ENCODE assay signal across 9 cellular contexts in genomic region chr11:9092846-9093778, GRCh38. TPM values are rescaled to one million over a fixed set of nuclear protein-coding genes. Genes with fewer than 3 reads are reported as not detected.
DNase-seq lines count a peak whose midpoint lies in the region; ATAC-seq and TF ChIP-seq lines count a peak whose summit lies in the region.
"Had no signal": no experiment of that assay in that cellular context is flagged by ENCODE, and none has a peak within 500 bp of the region (broad histone marks: within the 10 kb centered on the region; RNA-seq: fewer than 3 reads in every experiment).

No MANE protein-coding gene starts in this region.

- in situ Hi-C loops in Panc1 (cut with HindIII; ENCODE audit: low pct_unique_long_range_greater_than_20kb, low sequenced_read_pairs), result no loop called here

- no peaks in the 10 kb centered on the region for H3K9me3 ChIP-seq in Panc1 (ENCODE audit: control insufficient read depth, insufficient read depth, low read depth, low read length)
- no peaks in the 10 kb centered on the region for H3K9me3 ChIP-seq in adrenal gland (replicated peaks in 1 of 3)
- no peaks in the 10 kb centered on the region for H3K9me3 ChIP-seq in ovary

- H3K36me3 ChIP-seq in Panc1 (ENCODE audit: control insufficient read depth, insufficient read depth, low read length), result no peaks in the 10 kb centered on the region
- no peaks in the 10 kb centered on the region for H3K36me3 ChIP-seq in adrenal gland (replicated peaks in 1 of 2)
- H3K36me3 ChIP-seq in ovary, result no peaks in the 10 kb centered on the region

- no peak for TF ChIP-seq POLR2A in adrenal gland (IDR thresholded peaks at IDR 0.05)
- no peak for TF ChIP-seq POLR2A in ovary (IDR thresholded peaks at IDR 0.05)

- CTCF ChIA-PET in Panc1 (lab: Charles Lee), result interaction anchor here (1.3 to 2.9 kb wide), 2 partner anchors 37 to 45 kb away, joined by 5 to 18 read pairs; no protein-coding TSS in a partner anchor

- H3K27me3 ChIP-seq in Panc1 (ENCODE audit: control insufficient read depth, insufficient read depth, low read length), result peaks cover 7% of the 10 kb centered on the region; the same call in 1 of the 2 replicates
- H3K27me3 ChIP-seq in foreskin keratinocyte, result peaks cover 36% of the 10 kb centered on the region
- H3K27me3 ChIP-seq in adrenal gland, result no peaks in the 10 kb centered on the region
- no peaks in the 10 kb centered on the region for H3K27me3 ChIP-seq in ovary

- POLR2A ChIA-PET in Panc1 (lab: Charles Lee), result interaction anchor here (0.6 kb wide), 1 partner anchor 330 kb away, joined by 7 read pairs; no protein-coding TSS in a partner anchor

- BruUV-seq in Panc1 (replicated peaks; lab: Mats Ljungman, UMichigan), result no TSS peak

- DNase-seq in AML-193 (lab: John Stamatoyannopoulos, UW), result peak; percentile 16 to 31
- DNase-seq in Panc1 (ENCODE audit: low read depth, low spot score), result no peak
- no peak for DNase-seq in foreskin keratinocyte
- DNase-seq in adrenal gland, result no peak
- no peak for DNase-seq in ovary
- no peak for DNase-seq in NCI-H146 treated with DMSO at 0.1 percent for 48 hours (lab: John Stamatoyannopoulos, UW; ENCODE audit: unreplicated experiment)
- no peak for DNase-seq in central memory CD4-positive, alpha-beta T cell
- DNase-seq: activated CD4-positive, alpha-beta T cell treated with anti-CD3 and anti-CD28 coated beads, Interleukin-2, amount 50 U/mL, for 1 hour had no signal

- ATAC-seq in Panc1 (peak; percentile 53; the same call in 1 of the 2 replicates), foreskin keratinocyte (no peak)

- WGBS in adrenal gland, 4 donors, result 79 to 84% (median 80%) methylated on average over 10 of the region's 10 CpGs
- WGBS in ovary, 3 donors, result 73 to 80% (median 73%) methylated on average over 10 of the region's 10 CpGs

- intact Hi-C loops in Panc1 (cut with micrococcal nuclease; ENCODE audit: unreplicated experiment), result no loop called here
- intact Hi-C loops in adrenal gland (cut with DNase I), result no loop called here
- intact Hi-C loops in ovary (cut with DNase I), result no loop called here

- H3K4me1 ChIP-seq in Panc1 (ENCODE audit: control insufficient read depth, insufficient read depth, low read length) (peaks cover 11% of the 10 kb centered on the region; the same call in 1 of the 2 replicates), foreskin keratinocyte (no peaks in the 10 kb centered on the region), adrenal gland (replicated peaks in 1 of 2) (peaks cover 0 to 5% of the 10 kb centered on the region in 2 donors), ovary (ENCODE audit: insufficient read depth) (no peaks in the 10 kb centered on the region)

- TF ChIP-seq EP300 in ovary (IDR thresholded peaks at IDR 0.05), result no peak

- TF ChIP-seq CTCF in GM12872 (IDR thresholded peaks at IDR 0.05; ENCODE audit: insufficient read depth, low read depth, low read length) (peak; percentile 35; the same call in 1 of the 3 replicates), Panc1 (IDR thresholded peaks at IDR 0.05) (peak; percentile 52), foreskin keratinocyte (conservative IDR thresholded peaks at IDR 0.05) (peak; percentile 61), adrenal gland (IDR thresholded peaks at IDR 0.05) (peak in 2 of 6 experiments; percentile 5 to 13), ovary (IDR thresholded peaks at IDR 0.05) (no peak)

- H3K4me3 ChIP-seq in Panc1 (ENCODE audit: low read depth in 2 of 2, low read length in 2 of 2), result no peak overlapping the region
- H3K4me3 ChIP-seq in adrenal gland, result no peak overlapping the region
- no peak overlapping the region for H3K4me3 ChIP-seq in ovary

- H3K27ac ChIP-seq in Panc1 (ENCODE audit: low read length) (no peak overlapping the region), foreskin keratinocyte (no peak overlapping the region), adrenal gland (no peak overlapping the region), ovary (no peak overlapping the region)

RNA-seq across cellular contexts. Expression of gene SCUBE2, which starts 1.7 kb away (rescaled TPM):
- total RNA-seq in Panc1 (2021; ENCODE audit: unreplicated experiment), result 2.8 TPM
- polyA plus RNA-seq in Panc1 (2012; ENCODE audit: insufficient read length), result 6.2 TPM
- total RNA-seq in foreskin keratinocyte, result 0.78 and 4.1 TPM in 2 replicates
- polyA plus RNA-seq in foreskin keratinocyte, result 1.3 and 2.8 TPM in 2 replicates
- 10 to 100 TPM in 2 of 8 donors, 1 to 10 TPM in 6; 1.9 to 47.6 (median 5.5) TPM for total RNA-seq in adrenal gland
- polyA plus RNA-seq in adrenal gland, result 1 to 10 TPM; 2.3 to 3.8 (median 3.7) TPM
- total RNA-seq in ovary, result 1 to 10 TPM in 3 of 7 donors, under 1 TPM in 4; 0.12 to 3.7 (median 1.00) TPM
- polyA plus RNA-seq in ovary, result 1 to 10 TPM in 1 of 2 donors, under 1 TPM in 1; 0.84 to 8.2 TPM

Comparison
In these comparisons a context has a peak if more than half of its experiments do, and no peak if none do; other contexts are left out.
1. DNase-seq: peak in AML-193 (2 of 2); none in Panc1 (single experiment), foreskin keratinocyte (0 of 2), adrenal gland (0 of 7), ovary (0 of 5), NCI-H146 treated with DMSO at 0.1 percent for 48 hours (single experiment) and central memory CD4-positive, alpha-beta T cell (single experiment).
2. CTCF ChIP-seq: peak in GM12872 (single experiment), Panc1 (single experiment) and foreskin keratinocyte (single experiment); none in ovary (0 of 3).